8 cellular contexts compared by ENCODE assay signal in the genomic region with DNA sequence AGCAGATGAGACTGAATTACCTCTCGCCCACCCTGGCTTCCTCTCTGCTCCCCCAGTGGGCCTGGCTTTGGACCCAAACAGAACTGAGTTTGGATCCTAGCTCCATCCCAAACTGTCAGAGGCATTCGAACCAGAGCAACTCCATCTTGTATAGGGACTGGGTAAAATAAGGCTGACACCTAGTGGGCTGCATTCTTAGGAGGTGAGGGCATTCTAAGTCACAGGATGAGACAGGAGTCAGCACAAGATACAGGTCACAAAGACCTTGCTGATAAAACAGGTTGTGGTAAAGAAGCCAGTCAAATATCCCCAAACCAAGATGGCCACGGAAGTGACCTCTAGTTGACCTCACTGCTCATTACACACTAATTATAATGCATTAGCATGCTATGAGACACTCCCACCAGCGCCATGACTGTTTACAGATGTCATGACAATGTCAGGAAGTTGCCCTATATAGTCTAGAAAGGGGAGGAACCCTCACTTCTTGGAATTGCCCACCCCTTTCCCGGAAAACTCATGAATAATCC. TPM values are rescaled to one million over a fixed set of nuclear protein-coding genes. Genes with fewer than 3 reads are reported as not detected.
DNase-seq lines count a peak whose midpoint lies in the region; ATAC-seq and TF ChIP-seq lines count a peak whose summit lies in the region.

No MANE protein-coding gene starts in this region.

- peak; percentile 71 for DNase-seq in CD14-positive monocyte (ENCODE audit: low spot score)
- DNase-seq in activated CD8-positive, alpha-beta memory T cell treated with anti-CD3 and anti-CD28 coated beads, Interleukin-2, amount 50 U/mL, for 24 hours (ENCODE audit: extremely low read depth): peak; percentile 23
- DNase-seq in left ventricle myocardium superior: no peak
- DNase-seq in CD8-positive, alpha-beta memory T cell: no peak
- DNase-seq in Caco-2: no peak

- H3K27ac Mint-ChIP-seq in CD14-positive monocyte: peak overlapping the region in 2 of 7 donors; percentile 32 to 75
- H3K27ac Mint-ChIP-seq in CD8-positive, alpha-beta memory T cell: peak overlapping the region in 1 of 8 donors; percentile 11
- no peak overlapping the region for H3K27ac Mint-ChIP-seq in Caco-2 (ENCODE audit: unreplicated experiment)

- BruUV-seq in Caco-2 (replicated peaks; lab: Mats Ljungman, UMichigan): no TSS peak

- H3K27me3 Mint-ChIP-seq in CD14-positive monocyte (ENCODE audit: low read depth in 3 of 3): peaks cover 0 to 3% (median 3%) of the 10 kb centered on the region in 3 donors
- H3K27me3 Mint-ChIP-seq in CD8-positive, alpha-beta memory T cell: peaks cover 0 to 5% of the 10 kb centered on the region in 2 donors
- no peaks in the 10 kb centered on the region for H3K27me3 Mint-ChIP-seq in Caco-2 (ENCODE audit: insufficient read depth, unreplicated experiment)

- H3K36me3 Mint-ChIP-seq in CD14-positive monocyte: no peaks in the 10 kb centered on the region
- H3K36me3 Mint-ChIP-seq in CD8-positive, alpha-beta memory T cell: no peaks in the 10 kb centered on the region
- no peaks in the 10 kb centered on the region for H3K36me3 Mint-ChIP-seq in Caco-2 (ENCODE audit: insufficient read depth, unreplicated experiment)

- no peak overlapping the region for H3K9ac ChIP-seq in Loucy (ENCODE audit: low read depth, low read length, poor library complexity, severe bottlenecking)

- H3K79me2 ChIP-seq in Loucy (ENCODE audit: insufficient read depth, low read length): no peaks in the 10 kb centered on the region

- H3K9me2 ChIP-seq in Loucy (replicated peaks; ENCODE audit: low read depth, low read length): no peaks in the 10 kb centered on the region

- intact Hi-C loops in CD14-positive monocyte (cut with micrococcal nuclease): no loop called here
- intact Hi-C loops in left ventricle myocardium superior (cut with micrococcal nuclease): no loop called here
- intact Hi-C loops in Caco-2 (cut with micrococcal nuclease; ENCODE audit: unreplicated experiment): no loop called here

- H3F3A ChIP-seq in Loucy (ENCODE audit: low read depth): no peaks in the 10 kb centered on the region

- no peak for TF ChIP-seq CTCF in CD14-positive monocyte (IDR thresholded peaks at IDR 0.05)
- peak; percentile 53 for TF ChIP-seq CTCF in Loucy (conservative IDR thresholded peaks at IDR 0.05; ENCODE audit: low read length)
- peak in 1 of 2 experiments; percentile 10 for TF ChIP-seq CTCF in Caco-2 (IDR thresholded peaks at IDR 0.05; ENCODE audit: insufficient read depth in 1 of 2, low read depth in 1 of 2, low read length in 1 of 2, severe bottlenecking in 1 of 2, unreplicated experiment in 1 of 2)

- peak; percentile 60 for ATAC-seq in left ventricle myocardium superior
- no peak for ATAC-seq in HG02938 (IDR thresholded peaks at IDR 0.05; ENCODE audit: unreplicated experiment)
- no peak for ATAC-seq in GM21737 (IDR thresholded peaks at IDR 0.05; ENCODE audit: unreplicated experiment)

- no peak overlapping the region for H3K4me3 ChIP-seq in Loucy (ENCODE audit: low read length, poor library complexity, severe bottlenecking)
- H3K4me3 ChIP-seq in CD8-positive, alpha-beta memory T cell (ENCODE audit: low read length): no peak overlapping the region
- no peak overlapping the region for H3K4me3 ChIP-seq in Caco-2 (ENCODE audit: low read depth, low read length)

- no peaks in the 10 kb centered on the region for H3K36me3 ChIP-seq in Loucy (ENCODE audit: insufficient read depth, low read length)
- no peaks in the 10 kb centered on the region for H3K36me3 ChIP-seq in CD8-positive, alpha-beta memory T cell (ENCODE audit: insufficient read depth, low read length)
- no peaks in the 10 kb centered on the region for H3K36me3 ChIP-seq in Caco-2 (ENCODE audit: control insufficient read depth, insufficient read depth, low read length)

- H3K9me3 Mint-ChIP-seq in CD14-positive monocyte (peaks cover 0 to 3% (median 0%) of the 10 kb centered on the region in 7 donors), Caco-2 (ENCODE audit: unreplicated experiment) (no peaks in the 10 kb centered on the region)
- no peaks in the 10 kb centered on the region for H3K9me3 Mint-ChIP-seq in CD8-positive, alpha-beta memory T cell

- POLR2A ChIA-PET in CD8-positive, alpha-beta memory T cell (lab: Charles Lee): no interaction called here
- POLR2A ChIA-PET in Caco-2 (lab: Charles Lee): no interaction called here

- H3K27me3 ChIP-seq in Loucy (ENCODE audit: insufficient read depth, low read length, poor library complexity, severe bottlenecking) (no peaks in the 10 kb centered on the region), Caco-2 (replicated peaks; ENCODE audit: control insufficient read depth, insufficient read depth, low read length) (no peaks in the 10 kb centered on the region)
- H3K27me3 ChIP-seq in CD8-positive, alpha-beta memory T cell (ENCODE audit: insufficient read depth, low read length, poor library complexity, severe bottlenecking): no peaks in the 10 kb centered on the region

- H3K9me3 ChIP-seq in Loucy (ENCODE audit: insufficient read depth, low read depth, low read length) (no peaks in the 10 kb centered on the region), Caco-2 (no peaks in the 10 kb centered on the region)
- no peaks in the 10 kb centered on the region for H3K9me3 ChIP-seq in CD8-positive, alpha-beta memory T cell (ENCODE audit: low read length)

- H3K4me1 Mint-ChIP-seq in CD14-positive monocyte (peaks cover 16% of the 10 kb centered on the region), Caco-2 (ENCODE audit: low read depth, unreplicated experiment) (peaks cover 14% of the 10 kb centered on the region)
- H3K4me1 Mint-ChIP-seq in CD8-positive, alpha-beta memory T cell: peaks cover 5 to 19% (median 17%) of the 10 kb centered on the region in 3 donors

- peak overlapping the region; percentile 9 for H2AFZ ChIP-seq in Loucy (ENCODE audit: low read length)

- H3K4me2 ChIP-seq in Loucy (ENCODE audit: low read depth, low read length, poor library complexity, severe bottlenecking): no peak overlapping the region

- H3K4me3 Mint-ChIP-seq in CD14-positive monocyte: no peak overlapping the region
- no peak overlapping the region for H3K4me3 Mint-ChIP-seq in CD8-positive, alpha-beta memory T cell
- H3K4me3 Mint-ChIP-seq in Caco-2 (ENCODE audit: unreplicated experiment): no peak overlapping the region

- CTCF ChIA-PET in CD8-positive, alpha-beta memory T cell (lab: Charles Lee): no interaction called here
- CTCF ChIA-PET in Caco-2 (lab: Charles Lee): no interaction called here

- H4K20me1 ChIP-seq in Loucy (ENCODE audit: insufficient read depth, low read length, poor library complexity, severe bottlenecking): no peaks in the 10 kb centered on the region

- H3K27ac ChIP-seq in CD8-positive, alpha-beta memory T cell (ENCODE audit: low read depth, low read length): no peak overlapping the region

- H3K4me1 ChIP-seq in Loucy (ENCODE audit: insufficient read depth, low read length, poor library complexity, severe bottlenecking) (peaks cover 6% of the 10 kb centered on the region), Caco-2 (peaks cover 12% of the 10 kb centered on the region; the same call in 1 of the 2 replicates)
- H3K4me1 ChIP-seq in CD8-positive, alpha-beta memory T cell (ENCODE audit: insufficient read depth, low read length): peaks cover 5% of the 10 kb centered on the region

RNA-seq across cellular contexts. Expression of gene LYRM1, which starts 44.4 kb away (rescaled TPM):
- polyA plus RNA-seq in CD14-positive monocyte: 10 to 100 TPM; 25.5 to 29.5 TPM
- 71.5 TPM for total RNA-seq in left ventricle myocardium superior
- total RNA-seq in CD8-positive, alpha-beta memory T cell: 10 to 100 TPM; 33.9 to 35.1 TPM
- 39.9 TPM for polyA plus RNA-seq in CD8-positive, alpha-beta memory T cell
- 40.3 and 46.1 TPM in 2 replicates for total RNA-seq in Caco-2 (2022)

RNA-seq across cellular contexts. Expression of gene DCUN1D3, which starts 44.8 kb away (rescaled TPM):
- 1 to 10 TPM; 1.0 to 1.3 TPM for polyA plus RNA-seq in CD14-positive monocyte
- total RNA-seq in left ventricle myocardium superior: 16.5 TPM
- 10 to 100 TPM; 12.7 to 13.2 TPM for total RNA-seq in CD8-positive, alpha-beta memory T cell
- polyA plus RNA-seq in CD8-positive, alpha-beta memory T cell: 1.4 TPM
- 16.4 and 19.2 TPM in 2 replicates for total RNA-seq in Caco-2 (2022)

Comparison
In these comparisons a context has a peak if more than half of its experiments do, and no peak if none do; other contexts are left out.
1. DNase-seq: peak in CD14-positive monocyte (single experiment) and activated CD8-positive, alpha-beta memory T cell treated with anti-CD3 and anti-CD28 coated beads, Interleukin-2, amount 50 U/mL, for 24 hours (single experiment); none in left ventricle myocardium superior (single experiment), CD8-positive, alpha-beta memory T cell (0 of 5) and Caco-2 (0 of 2).